ENCODE assay signal across 9 cellular contexts in genomic region chr12:113056631-113057488, GRCh38. TPM values are rescaled to one million over a fixed set of nuclear protein-coding genes. Genes with fewer than 3 reads are reported as not detected.
A peak's percentile ranks its signal among the peaks of the same experiment; 100 is the strongest.
DNase-seq lines count a peak whose midpoint lies in the region; ATAC-seq lines count a peak whose summit lies in the region.
"Had no signal": no experiment of that assay in that cellular context is flagged by ENCODE, and none has a peak within 500 bp of the region (broad histone marks: within the 10 kb centered on the region; RNA-seq: fewer than 3 reads in every experiment).

Gene DTX1 (plus strand): TSS chr12:113056730. CDS start chr12:113058193, 1,463 bp downstream.

- H3K27ac Mint-ChIP-seq in CD8-positive, alpha-beta memory T cell, result peak within 1 kb of the TSS in 4 of 8 donors; percentile 7 to 74 (median 70)
- H3K27ac Mint-ChIP-seq in T-cell, result peak within 1 kb of the TSS; percentile 72 to 74
- H3K27ac Mint-ChIP-seq in stimulated activated naive CD8-positive, alpha-beta T cell treated with anti-CD3 and anti-CD28 coated beads, Interleukin-15, Interleukin-2, amounts not matched to agents 100 ng/mL and 50 ng/mL, for 24 hours, result no peak within 1 kb of the TSS

- H3K9me3 Mint-ChIP-seq in CD8-positive, alpha-beta memory T cell, result no peaks in the 10 kb centered on the region
- H3K9me3 Mint-ChIP-seq in T-cell, result no peaks in the 10 kb centered on the region
- H3K9me3 Mint-ChIP-seq in stimulated activated naive CD8-positive, alpha-beta T cell treated with anti-CD3 and anti-CD28 coated beads, Interleukin-15, Interleukin-2, amounts not matched to agents 100 ng/mL and 50 ng/mL, for 24 hours, result no peaks in the 10 kb centered on the region

- no peaks in the 10 kb centered on the region for H3K27me3 ChIP-seq in CD8-positive, alpha-beta memory T cell (ENCODE audit: insufficient read depth, low read length, poor library complexity, severe bottlenecking)

- H3K36me3 Mint-ChIP-seq in CD8-positive, alpha-beta memory T cell, result no peaks in the 10 kb centered on the region
- no peaks in the 10 kb centered on the region for H3K36me3 Mint-ChIP-seq in T-cell
- H3K36me3 Mint-ChIP-seq in stimulated activated naive CD8-positive, alpha-beta T cell treated with anti-CD3 and anti-CD28 coated beads, Interleukin-15, Interleukin-2, amounts not matched to agents 100 ng/mL and 50 ng/mL, for 24 hours (ENCODE audit: low read depth), result no peaks in the 10 kb centered on the region

- peak within 1 kb of the TSS; percentile 66 for H3K4me3 ChIP-seq in CD8-positive, alpha-beta memory T cell (ENCODE audit: low read length)

- CTCF ChIA-PET in CD8-positive, alpha-beta memory T cell (lab: Charles Lee), result no interaction called here
- CTCF ChIA-PET in T-cell (lab: Charles Lee), result no interaction called here

- ATAC-seq in T-cell (replicated peaks in 1 of 4), result peak; percentile 77 to 83 (median 79)

- peaks cover 0 to 4% of the 10 kb centered on the region in 2 donors for H3K27me3 Mint-ChIP-seq in CD8-positive, alpha-beta memory T cell
- peaks cover 0 to 1% of the 10 kb centered on the region in 2 donors for H3K27me3 Mint-ChIP-seq in T-cell
- H3K27me3 Mint-ChIP-seq in stimulated activated naive CD8-positive, alpha-beta T cell treated with anti-CD3 and anti-CD28 coated beads, Interleukin-15, Interleukin-2, amounts not matched to agents 100 ng/mL and 50 ng/mL, for 24 hours, result no peaks in the 10 kb centered on the region

- peak within 1 kb of the TSS; percentile 61 to 87 (median 79) for H3K4me3 Mint-ChIP-seq in CD8-positive, alpha-beta memory T cell
- peak within 1 kb of the TSS; percentile 79 to 83 (median 81) for H3K4me3 Mint-ChIP-seq in T-cell
- H3K4me3 Mint-ChIP-seq in stimulated activated naive CD8-positive, alpha-beta T cell treated with anti-CD3 and anti-CD28 coated beads, Interleukin-15, Interleukin-2, amounts not matched to agents 100 ng/mL and 50 ng/mL, for 24 hours, result peak within 1 kb of the TSS; percentile 59

- POLR2A ChIA-PET in CD8-positive, alpha-beta memory T cell (lab: Charles Lee), result interaction anchor here (0.5 kb wide), 1 partner anchor 293 kb away, joined by 4 read pairs; no protein-coding TSS in a partner anchor
- POLR2A ChIA-PET in T-cell (lab: Charles Lee), result interaction anchor here (0.5 to 0.7 kb wide), 3 partner anchors 105 to 167 kb away, joined by 3 to 11 read pairs (median 7); no protein-coding TSS in a partner anchor

- H3K36me3 ChIP-seq in CD8-positive, alpha-beta memory T cell (ENCODE audit: insufficient read depth, low read length), result no peaks in the 10 kb centered on the region

- H3K4me1 Mint-ChIP-seq in CD8-positive, alpha-beta memory T cell, result peaks cover 8 to 10% (median 10%) of the 10 kb centered on the region in 3 donors
- peaks cover 32 to 43% (median 36%) of the 10 kb centered on the region in 3 donors for H3K4me1 Mint-ChIP-seq in T-cell
- H3K4me1 Mint-ChIP-seq in stimulated activated naive CD8-positive, alpha-beta T cell treated with anti-CD3 and anti-CD28 coated beads, Interleukin-15, Interleukin-2, amounts not matched to agents 100 ng/mL and 50 ng/mL, for 24 hours (ENCODE audit: low read depth), result peaks cover 10% of the 10 kb centered on the region

- H3K4me1 ChIP-seq in CD8-positive, alpha-beta memory T cell (ENCODE audit: insufficient read depth, low read length), result peaks cover 47% of the 10 kb centered on the region

- H3K9me3 ChIP-seq in CD8-positive, alpha-beta memory T cell (ENCODE audit: low read length), result no peaks in the 10 kb centered on the region

- DNase-seq in CD8-positive, alpha-beta memory T cell, result peak in 2 of 5 donors; percentile 26 to 27
- peak in 24 of 34 experiments; percentile 8 to 44 (median 25) for DNase-seq in T-cell
- peak; percentile 19 for DNase-seq in central memory CD4-positive, alpha-beta T cell
- peak; percentile 87 for DNase-seq in mesenteric fat pad (ENCODE audit: low spot score)
- DNase-seq in RPMI8226, result no peak
- DNase-seq in SW480 (ENCODE audit: low spot score), result no peak
- no peak for DNase-seq in HK-2 (ENCODE audit: unreplicated experiment)

- H3K27ac ChIP-seq in CD8-positive, alpha-beta memory T cell (ENCODE audit: low read depth, low read length), result no peak within 1 kb of the TSS

RNA-seq across cellular contexts. Expression of gene DTX1, which starts in this region (rescaled TPM):
- 1 to 10 TPM; 2.0 to 2.2 TPM for total RNA-seq in CD8-positive, alpha-beta memory T cell
- 0.98 TPM for polyA plus RNA-seq in CD8-positive, alpha-beta memory T cell
- total RNA-seq in T-cell, result 10 to 100 TPM in 3 of 5 donors, 1 to 10 TPM in 2; 5.6 to 12.0 (median 10.4) TPM
- 69.9 TPM for total RNA-seq in mesenteric fat pad
- total RNA-seq: fibroblast of villous mesenchyme had no signal

Comparison
In these comparisons a context has a peak if more than half of its experiments do, and no peak if none do; other contexts are left out.
1. DNase-seq: peak in T-cell (24 of 34), central memory CD4-positive, alpha-beta T cell (single experiment) and mesenteric fat pad (single experiment); none in RPMI8226 (single experiment), SW480 (single experiment) and HK-2 (single experiment).
2. Peak in every context shown above with its lines, with median percentiles within 50 percentile points of each other: H3K4me3 Mint-ChIP-seq.